1 cellular context compared by ENCODE assay signal in the genomic region with DNA sequence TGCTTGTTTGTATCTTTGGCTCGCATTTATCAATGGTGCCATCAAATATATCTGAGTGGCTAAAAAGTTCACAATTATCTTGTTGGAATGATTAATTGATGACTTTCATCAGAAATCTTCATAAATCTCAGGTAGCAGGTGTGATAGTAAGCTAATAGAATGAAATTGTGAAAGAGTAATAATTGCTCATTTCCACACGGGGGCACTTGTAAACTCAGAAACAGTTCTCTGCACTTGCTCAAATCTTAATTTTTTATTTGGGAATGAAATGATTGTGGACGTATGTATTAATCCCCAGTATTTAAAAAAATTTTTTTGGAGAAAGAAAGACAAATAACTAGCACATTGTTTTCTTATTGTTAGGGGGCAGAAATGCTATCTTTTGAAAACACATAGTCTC.
TF ChIP-seq lines count a peak whose summit lies in the region.

No MANE protein-coding gene starts in this region.

TF ChIP-seq in HCT116, 20 proteins besides CTCF, POLR2A, EP300 and RAD21 (continued from another document):
- no peak for TF ChIP-seq POLR2AphosphoS5 (IDR thresholded peaks at IDR 0.05; ENCODE audit: low read depth, low read length)
- no peak for TF ChIP-seq ELF1 (IDR thresholded peaks at IDR 0.05; ENCODE audit: borderline replicate concordance, low read depth)
- no peak for TF ChIP-seq EGR1 (IDR thresholded peaks at IDR 0.05; ENCODE audit: low read depth)
- no peak for TF ChIP-seq TCF7L2 (IDR thresholded peaks at IDR 0.05; ENCODE audit: borderline replicate concordance, extremely low read depth, insufficient read depth, insufficient read length)
- no peak for TF ChIP-seq ATF3 (IDR thresholded peaks at IDR 0.05)
- TF ChIP-seq SRF (IDR thresholded peaks at IDR 0.05; ENCODE audit: low read depth): no peak
